Comparison of ENCODE assay signal across 29 cellular contexts in genomic region chrX:42754129-42754528, GRCh38. TPM values are rescaled to one million over a fixed set of nuclear protein-coding genes. Genes with fewer than 3 reads are reported as not detected.
"Had no signal": no experiment of that assay in that cellular context is flagged by ENCODE, and none has a peak within 500 bp of the region (broad histone marks: within the 10 kb centered on the region; RNA-seq: fewer than 3 reads in every experiment).

No MANE protein-coding gene starts in this region.

- H3K36me3 Mint-ChIP-seq: natural killer cell treated with Interleukin-12 subunit alpha and Interleukin-12 subunit beta and Interleukin-15 and Interleukin-18, amount 100 ng/mL, for 72 hours; stimulated activated naive B cell treated with anti-CD40 and anti-IgM and Interleukin-4, amounts not matched to agents 10 μg/mL and 1 μg/mL and 100 μg/mL, for 72 hours had no signal

- H3K9me3 ChIP-seq: esophagus muscularis mucosa, gastrocnemius medialis, heart right ventricle, prostate gland, right lobe of liver, thoracic aorta, transverse colon had no signal

- H3K4me1 ChIP-seq: gastrocnemius medialis, parathyroid adenoma, prostate gland, right lobe of liver, transverse colon had no signal

- H3K4me3 ChIP-seq: esophagus muscularis mucosa, gastrocnemius medialis, heart right ventricle, prostate gland, right lobe of liver, thoracic aorta, transverse colon had no signal

- H3K27me3 ChIP-seq: esophagus muscularis mucosa, heart right ventricle, transverse colon had no signal

- H3K4me3 Mint-ChIP-seq: dendritic cell treated with granulocyte-macrophage colony-stimulating factor and Interleukin-4, amounts not matched to agents 40 ng/mL and 50 ng/mL, for 4 days; effector memory CD8-positive, alpha-beta T cell; natural killer cell treated with Interleukin-12 subunit alpha and Interleukin-12 subunit beta and Interleukin-15 and Interleukin-18, amount 100 ng/mL, for 72 hours; stimulated activated naive B cell treated with anti-CD40 and anti-IgM and Interleukin-4, amounts not matched to agents 10 μg/mL and 1 μg/mL and 100 μg/mL, for 72 hours; stimulated activated naive CD8-positive, alpha-beta T cell treated with anti-CD3 and anti-CD28 coated beads, Interleukin-15, amount 100 ng/mL, for 72 hours had no signal

- H3K27ac Mint-ChIP-seq: dendritic cell treated with granulocyte-macrophage colony-stimulating factor and Interleukin-4, amounts not matched to agents 40 ng/mL and 50 ng/mL, for 4 days; effector memory CD8-positive, alpha-beta T cell; natural killer cell treated with Interleukin-12 subunit alpha and Interleukin-12 subunit beta and Interleukin-15 and Interleukin-18, amount 100 ng/mL, for 72 hours; stimulated activated naive B cell treated with anti-CD40 and anti-IgM and Interleukin-4, amounts not matched to agents 10 μg/mL and 1 μg/mL and 100 μg/mL, for 72 hours had no signal

- H3K27ac ChIP-seq: epithelial cell of prostate, esophagus muscularis mucosa, gastrocnemius medialis, heart right ventricle, parathyroid adenoma, prostate gland, right lobe of liver, thoracic aorta, transverse colon had no signal

- H3K27me3 Mint-ChIP-seq: dendritic cell treated with granulocyte-macrophage colony-stimulating factor and Interleukin-4, amounts not matched to agents 40 ng/mL and 50 ng/mL, for 4 days; effector memory CD8-positive, alpha-beta T cell; stimulated activated naive B cell treated with anti-CD40 and anti-IgM and Interleukin-4, amounts not matched to agents 10 μg/mL and 1 μg/mL and 100 μg/mL, for 72 hours; stimulated activated naive CD8-positive, alpha-beta T cell treated with anti-CD3 and anti-CD28 coated beads, Interleukin-15, amount 100 ng/mL, for 72 hours had no signal

- H3K9me3 Mint-ChIP-seq: dendritic cell treated with granulocyte-macrophage colony-stimulating factor and Interleukin-4, amounts not matched to agents 40 ng/mL and 50 ng/mL, for 4 days; effector memory CD8-positive, alpha-beta T cell; natural killer cell treated with Interleukin-12 subunit alpha and Interleukin-12 subunit beta and Interleukin-15 and Interleukin-18, amount 100 ng/mL, for 72 hours had no signal

- ATAC-seq: effector memory CD8-positive, alpha-beta T cell; gastrocnemius medialis; natural killer cell treated with Interleukin-12 subunit alpha and Interleukin-12 subunit beta and Interleukin-15 and Interleukin-18, amount 100 ng/mL, for 72 hours; stimulated activated naive B cell treated with anti-CD40 and anti-IgM and Interleukin-4, amounts not matched to agents 10 μg/mL and 1 μg/mL and 100 μg/mL, for 72 hours; stimulated activated naive CD8-positive, alpha-beta T cell treated with anti-CD3 and anti-CD28 coated beads, Interleukin-15, amount 100 ng/mL, for 72 hours had no signal

- H3K4me1 Mint-ChIP-seq: stimulated activated naive B cell treated with anti-CD40 and anti-IgM and Interleukin-4, amounts not matched to agents 10 μg/mL and 1 μg/mL and 100 μg/mL, for 72 hours; stimulated activated naive CD8-positive, alpha-beta T cell treated with anti-CD3 and anti-CD28 coated beads, Interleukin-15, amount 100 ng/mL, for 72 hours had no signal

- H3K9ac ChIP-seq: parathyroid adenoma had no signal

- H3K36me3 ChIP-seq: esophagus muscularis mucosa, gastrocnemius medialis, heart right ventricle, prostate gland, right lobe of liver, thoracic aorta, transverse colon had no signal

- DNase-seq: cerebellar nuclear complex; effector memory CD8-positive, alpha-beta T cell; gastrocnemius medialis; heart right ventricle; kidney; left cardiac atrium; occipital lobe; right lobe of liver; stimulated activated CD4-positive, alpha-beta T cell treated with anti-CD3 and anti-CD28 coated beads, Interleukin-2, amount 100 ng/mL, for 24 hours; stimulated activated CD4-positive, alpha-beta T cell treated with anti-CD3 and anti-CD28 coated beads, Interleukin-4, amount 100 ng/mL, for 4 hours; stimulated activated naive B cell treated with anti-CD40 and anti-IgM and Interleukin-4, amounts not matched to agents 10 μg/mL and 1 μg/mL and 100 μg/mL, for 72 hours; stimulated activated naive CD8-positive, alpha-beta T cell treated with anti-CD3 and anti-CD28 coated beads, Interleukin-15, amount 100 ng/mL, for 72 hours; substantia nigra; transverse colon had no signal

RNA-seq across cellular contexts. Expression of gene PPP1R2C, which starts 23.8 kb away (rescaled TPM):
- total RNA-seq: esophagus muscularis mucosa; fibroblast of villous mesenchyme; gastrocnemius medialis; heart right ventricle; kidney; left cardiac atrium; liver; lung microvascular endothelial cell; mesenteric fat pad; mucosa of gallbladder; myocyte; natural killer cell treated with Interleukin-12 subunit alpha and Interleukin-12 subunit beta and Interleukin-15 and Interleukin-18, amount 100 ng/mL, for 72 hours; occipital lobe; renal cortical epithelial cell; right lobe of liver; thoracic aorta; transverse colon; ureter had no signal
